ENCODE assay signal across 1 cellular context in the genomic region with DNA sequence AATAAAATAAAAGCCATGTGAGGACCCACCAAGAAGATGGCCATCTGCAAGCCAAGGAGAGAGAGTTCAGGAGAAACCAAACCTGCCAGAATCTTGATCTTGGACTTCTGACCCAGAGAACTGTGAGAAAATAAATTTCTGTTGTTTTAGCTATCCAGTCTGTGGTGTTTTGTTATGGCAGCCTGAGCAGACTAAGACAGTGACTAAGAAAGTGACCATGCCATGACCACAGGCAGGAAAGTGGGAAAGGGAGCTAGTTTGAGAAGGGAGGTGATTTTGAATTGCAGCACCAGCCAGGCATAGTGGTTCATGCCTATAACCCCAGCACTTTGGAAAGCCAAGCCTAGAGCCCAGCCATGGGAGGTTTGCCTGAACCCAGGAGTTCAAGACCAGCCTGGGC.
TF ChIP-seq lines count a peak whose summit lies in the region.

No MANE protein-coding gene starts in this region.

TF ChIP-seq in GM23338, 12 proteins besides CTCF, POLR2A, EP300 and RAD21 (continued from another document):
- TF ChIP-seq, protein P1, sequence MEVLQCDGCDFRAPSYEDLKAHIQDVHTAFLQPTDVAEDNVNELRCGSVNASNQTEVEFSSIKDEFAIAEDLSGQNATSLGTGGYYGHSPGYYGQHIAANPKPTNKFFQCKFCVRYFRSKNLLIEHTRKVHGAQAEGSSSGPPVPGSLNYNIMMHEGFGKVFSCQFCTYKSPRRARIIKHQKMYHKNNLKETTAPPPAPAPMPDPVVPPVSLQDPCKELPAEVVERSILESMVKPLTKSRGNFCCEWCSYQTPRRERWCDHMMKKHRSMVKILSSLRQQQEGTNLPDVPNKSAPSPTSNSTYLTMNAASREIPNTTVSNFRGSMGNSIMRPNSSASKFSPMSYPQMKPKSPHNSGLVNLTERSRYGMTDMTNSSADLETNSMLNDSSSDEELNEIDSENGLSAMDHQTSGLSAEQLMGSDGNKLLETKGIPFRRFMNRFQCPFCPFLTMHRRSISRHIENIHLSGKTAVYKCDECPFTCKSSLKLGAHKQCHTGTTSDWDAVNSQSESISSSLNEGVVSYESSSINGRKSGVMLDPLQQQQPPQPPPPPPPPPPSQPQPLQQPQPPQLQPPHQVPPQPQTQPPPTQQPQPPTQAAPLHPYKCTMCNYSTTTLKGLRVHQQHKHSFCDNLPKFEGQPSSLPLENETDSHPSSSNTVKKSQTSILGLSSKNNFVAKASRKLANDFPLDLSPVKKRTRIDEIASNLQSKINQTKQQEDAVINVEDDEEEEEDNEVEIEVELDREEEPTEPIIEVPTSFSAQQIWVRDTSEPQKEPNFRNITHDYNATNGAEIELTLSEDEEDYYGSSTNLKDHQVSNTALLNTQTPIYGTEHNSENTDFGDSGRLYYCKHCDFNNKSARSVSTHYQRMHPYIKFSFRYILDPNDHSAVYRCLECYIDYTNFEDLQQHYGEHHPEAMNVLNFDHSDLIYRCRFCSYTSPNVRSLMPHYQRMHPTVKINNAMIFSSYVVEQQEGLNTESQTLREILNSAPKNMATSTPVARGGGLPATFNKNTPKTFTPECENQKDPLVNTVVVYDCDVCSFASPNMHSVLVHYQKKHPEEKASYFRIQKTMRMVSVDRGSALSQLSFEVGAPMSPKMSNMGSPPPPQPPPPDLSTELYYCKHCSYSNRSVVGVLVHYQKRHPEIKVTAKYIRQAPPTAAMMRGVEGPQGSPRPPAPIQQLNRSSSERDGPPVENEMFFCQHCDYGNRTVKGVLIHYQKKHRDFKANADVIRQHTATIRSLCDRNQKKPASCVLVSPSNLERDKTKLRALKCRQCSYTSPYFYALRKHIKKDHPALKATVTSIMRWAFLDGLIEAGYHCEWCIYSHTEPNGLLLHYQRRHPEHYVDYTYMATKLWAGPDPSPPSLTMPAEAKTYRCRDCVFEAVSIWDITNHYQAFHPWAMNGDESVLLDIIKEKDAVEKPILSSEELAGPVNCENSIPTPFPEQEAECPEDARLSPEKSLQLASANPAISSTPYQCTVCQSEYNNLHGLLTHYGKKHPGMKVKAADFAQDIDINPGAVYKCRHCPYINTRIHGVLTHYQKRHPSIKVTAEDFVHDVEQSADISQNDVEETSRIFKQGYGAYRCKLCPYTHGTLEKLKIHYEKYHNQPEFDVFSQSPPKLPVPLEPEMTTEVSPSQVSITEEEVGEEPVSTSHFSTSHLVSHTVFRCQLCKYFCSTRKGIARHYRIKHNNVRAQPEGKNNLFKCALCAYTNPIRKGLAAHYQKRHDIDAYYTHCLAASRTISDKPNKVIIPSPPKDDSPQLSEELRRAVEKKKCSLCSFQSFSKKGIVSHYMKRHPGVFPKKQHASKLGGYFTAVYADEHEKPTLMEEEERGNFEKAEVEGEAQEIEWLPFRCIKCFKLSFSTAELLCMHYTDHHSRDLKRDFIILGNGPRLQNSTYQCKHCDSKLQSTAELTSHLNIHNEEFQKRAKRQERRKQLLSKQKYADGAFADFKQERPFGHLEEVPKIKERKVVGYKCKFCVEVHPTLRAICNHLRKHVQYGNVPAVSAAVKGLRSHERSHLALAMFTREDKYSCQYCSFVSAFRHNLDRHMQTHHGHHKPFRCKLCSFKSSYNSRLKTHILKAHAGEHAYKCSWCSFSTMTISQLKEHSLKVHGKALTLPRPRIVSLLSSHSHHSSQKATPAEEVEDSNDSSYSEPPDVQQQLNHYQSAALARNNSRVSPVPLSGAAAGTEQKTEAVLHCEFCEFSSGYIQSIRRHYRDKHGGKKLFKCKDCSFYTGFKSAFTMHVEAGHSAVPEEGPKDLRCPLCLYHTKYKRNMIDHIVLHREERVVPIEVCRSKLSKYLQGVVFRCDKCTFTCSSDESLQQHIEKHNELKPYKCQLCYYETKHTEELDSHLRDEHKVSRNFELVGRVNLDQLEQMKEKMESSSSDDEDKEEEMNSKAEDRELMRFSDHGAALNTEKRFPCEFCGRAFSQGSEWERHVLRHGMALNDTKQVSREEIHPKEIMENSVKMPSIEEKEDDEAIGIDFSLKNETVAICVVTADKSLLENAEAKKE (CRISPR knock-in tag; IDR thresholded peaks at IDR 0.05): no peak
- no peak for TF ChIP-seq EZH2 (IDR thresholded peaks at IDR 0.05; ENCODE audit: low read depth, unreplicated experiment)
